26 cellular contexts compared by ENCODE assay signal in genomic region chr9:100578610-100579009, GRCh38. TPM values are rescaled to one million over a fixed set of nuclear protein-coding genes. Genes with fewer than 3 reads are reported as not detected.
"Had no signal": no experiment of that assay in that cellular context is flagged by ENCODE, and none has a peak within 500 bp of the region (broad histone marks: within the 10 kb centered on the region; RNA-seq: fewer than 3 reads in every experiment).

No MANE protein-coding gene starts in this region.

- H3K36me3 Mint-ChIP-seq: stimulated activated naive B cell treated with anti-CD40 and anti-IgM and Interleukin-4, amounts not matched to agents 10 μg/mL and 1 μg/mL and 100 μg/mL, for 72 hours had no signal

- DNase-seq: activated B cell treated with CpG ODN at 0.5 μM for 24 hours; activated CD4-positive, alpha-beta T cell treated with anti-CD3 and anti-CD28 coated beads for 36 hours; activated CD4-positive, alpha-beta T cell treated with anti-CD3 and anti-CD28 coated beads, Interleukin-2, amount 50 U/mL, for 4 hours; activated CD8-positive, alpha-beta memory T cell treated with anti-CD3 and anti-CD28 coated beads, Interleukin-2, amount 50 U/mL, for 48 hours; activated naive CD4-positive, alpha-beta T cell; activated T-cell treated with anti-CD3 and anti-CD28 coated beads, Interleukin-2, amount 50 U/mL, for 4 hours; effector memory CD8-positive, alpha-beta T cell; islet precursor cell; left colon; lower lobe of right lung; mesendoderm; mucosa of descending colon; naive thymus-derived CD8-positive, alpha-beta T cell; stimulated activated CD4-positive, alpha-beta T cell treated with anti-CD3 and anti-CD28 coated beads, Interleukin-2, amount 100 ng/mL, for 48 hours; stimulated activated CD8-positive, alpha-beta memory T cell treated with anti-CD3 and anti-CD28 coated beads, Interleukin-4, amount 100 ng/mL, for 48 hours; stimulated activated naive B cell treated with anti-CD40 and anti-IgM and Interleukin-4, amounts not matched to agents 10 μg/mL and 1 μg/mL and 100 μg/mL, for 72 hours; SW 1271; T-helper 17 cell; upper lobe of right lung had no signal

- H3K4me1 Mint-ChIP-seq: activated B cell treated with CpG ODN at 0.5 μM for 24 hours; activated CD4-positive, alpha-beta T cell treated with anti-CD3 and anti-CD28 coated beads for 36 hours; naive thymus-derived CD8-positive, alpha-beta T cell; stimulated activated naive B cell treated with anti-CD40 and anti-IgM and Interleukin-4, amounts not matched to agents 10 μg/mL and 1 μg/mL and 100 μg/mL, for 72 hours; T-helper 17 cell had no signal

- H3K27ac Mint-ChIP-seq: activated B cell treated with CpG ODN at 0.5 μM for 24 hours; activated CD4-positive, alpha-beta T cell treated with anti-CD3 and anti-CD28 coated beads for 36 hours; activated naive CD8-positive, alpha-beta T cell; activated T-helper 2 cell treated with anti-CD3 and anti-CD28 coated beads, Interferon-gamma antibody, Interleukin-2, Interleukin-4, amounts not matched to agents 10 μg/mL and 5 μg/mL and 100 μg/mL, durations not matched to agents 14 hours and 24 hours and 36 hours; dendritic cell treated with granulocyte-macrophage colony-stimulating factor and Interleukin-4, amounts not matched to agents 40 ng/mL and 50 ng/mL, for 4 days; effector memory CD8-positive, alpha-beta T cell; naive thymus-derived CD8-positive, alpha-beta T cell; stimulated activated naive B cell treated with anti-CD40 and anti-IgM and Interleukin-4, amounts not matched to agents 10 μg/mL and 1 μg/mL and 100 μg/mL, for 72 hours; T-helper 17 cell had no signal

- H3K27me3 Mint-ChIP-seq: activated B cell treated with CpG ODN at 0.5 μM for 24 hours; activated CD4-positive, alpha-beta T cell treated with anti-CD3 and anti-CD28 coated beads for 36 hours; activated naive CD8-positive, alpha-beta T cell; dendritic cell treated with granulocyte-macrophage colony-stimulating factor and Interleukin-4, amounts not matched to agents 40 ng/mL and 50 ng/mL, for 4 days; effector memory CD8-positive, alpha-beta T cell; progenitor cell of endocrine pancreas; stimulated activated naive B cell treated with anti-CD40 and anti-IgM and Interleukin-4, amounts not matched to agents 10 μg/mL and 1 μg/mL and 100 μg/mL, for 72 hours had no signal

- H3K4me3 Mint-ChIP-seq: activated B cell treated with CpG ODN at 0.5 μM for 24 hours; activated CD4-positive, alpha-beta T cell treated with anti-CD3 and anti-CD28 coated beads for 36 hours; activated naive CD8-positive, alpha-beta T cell; activated T-cell treated with anti-CD3 and anti-CD28 coated beads, Interleukin-2, amount 50 U/mL, for 4 hours; dendritic cell treated with granulocyte-macrophage colony-stimulating factor and Interleukin-4, amounts not matched to agents 40 ng/mL and 50 ng/mL, for 4 days; effector memory CD8-positive, alpha-beta T cell; naive thymus-derived CD8-positive, alpha-beta T cell; stimulated activated naive B cell treated with anti-CD40 and anti-IgM and Interleukin-4, amounts not matched to agents 10 μg/mL and 1 μg/mL and 100 μg/mL, for 72 hours; T-helper 17 cell had no signal

- H3K9me3 Mint-ChIP-seq: activated B cell treated with CpG ODN at 0.5 μM for 24 hours; activated T-cell treated with anti-CD3 and anti-CD28 coated beads, Interleukin-2, amount 50 U/mL, for 4 hours; activated T-helper 2 cell treated with anti-CD3 and anti-CD28 coated beads, Interferon-gamma antibody, Interleukin-2, Interleukin-4, amounts not matched to agents 10 μg/mL and 5 μg/mL and 100 μg/mL, durations not matched to agents 14 hours and 24 hours and 36 hours; dendritic cell treated with granulocyte-macrophage colony-stimulating factor and Interleukin-4, amounts not matched to agents 40 ng/mL and 50 ng/mL, for 4 days; effector memory CD8-positive, alpha-beta T cell; naive thymus-derived CD8-positive, alpha-beta T cell; stimulated activated naive B cell treated with anti-CD40 and anti-IgM and Interleukin-4, amounts not matched to agents 10 μg/mL and 1 μg/mL and 100 μg/mL, for 72 hours had no signal

- ATAC-seq: activated CD4-positive, alpha-beta T cell treated with anti-CD3 and anti-CD28 coated beads for 36 hours; activated T-cell treated with anti-CD3 and anti-CD28 coated beads, Interleukin-2, amount 50 U/mL, for 4 hours; effector memory CD8-positive, alpha-beta T cell; left colon; lower lobe of right lung; mucosa of descending colon; naive thymus-derived CD8-positive, alpha-beta T cell; stimulated activated naive B cell treated with anti-CD40 and anti-IgM and Interleukin-4, amounts not matched to agents 10 μg/mL and 1 μg/mL and 100 μg/mL, for 72 hours; T-helper 17 cell; upper lobe of right lung had no signal

- H3K4me1 ChIP-seq: lower lobe of right lung, upper lobe of right lung had no signal

- H3K9me3 ChIP-seq: esophagus muscularis mucosa, lower lobe of right lung, mucosa of descending colon, thoracic aorta, upper lobe of right lung had no signal

- H3K36me3 ChIP-seq: esophagus muscularis mucosa, lower lobe of right lung, thoracic aorta, upper lobe of right lung had no signal

- H3K27me3 ChIP-seq: esophagus muscularis mucosa, upper lobe of right lung had no signal

- H3K4me3 ChIP-seq: esophagus muscularis mucosa, lower lobe of right lung, mucosa of descending colon, SK-N-MC, thoracic aorta, upper lobe of right lung had no signal

- H3K27ac ChIP-seq: esophagus muscularis mucosa, lower lobe of right lung, SK-N-MC, upper lobe of right lung had no signal

RNA-seq across cellular contexts. Expression of gene CAVIN4, which starts 0.7 kb away (rescaled TPM):
- polyA plus RNA-seq: naive thymus-derived CD8-positive, alpha-beta T cell had no signal
